Comparison of ENCODE assay signal across 23 cellular contexts in genomic region chr11:119979716-119980115, GRCh38.
"Had no signal": no experiment of that assay in that cellular context is flagged by ENCODE, and none has a peak within 500 bp of the region (broad histone marks: within the 10 kb centered on the region; RNA-seq: fewer than 3 reads in every experiment).

No MANE protein-coding gene starts in this region.

- H3K9me3 ChIP-seq: esophagus squamous epithelium, gastrocnemius medialis, heart right ventricle, left lung, lower lobe of right lung, mucosa of descending colon had no signal

- H3K36me3 Mint-ChIP-seq: mesothelial cell of epicardium had no signal

- H3K36me3 ChIP-seq: esophagus squamous epithelium, gastrocnemius medialis, heart right ventricle, left lung, lower lobe of right lung had no signal

- H3K9me3 Mint-ChIP-seq: endodermal cell, mesothelial cell of epicardium had no signal

- H3K27ac Mint-ChIP-seq: effector memory CD8-positive, alpha-beta T cell; endodermal cell; mesothelial cell of epicardium had no signal

- H3K4me3 ChIP-seq: coronary artery, esophagus squamous epithelium, gastrocnemius medialis, heart right ventricle, left lung, lower lobe of right lung, mucosa of descending colon had no signal

- H3K27ac ChIP-seq: coronary artery, epithelial cell of prostate, esophagus squamous epithelium, gastrocnemius medialis, heart right ventricle, left lung, lower lobe of right lung had no signal

- ATAC-seq: effector memory CD8-positive, alpha-beta T cell; esophagus mucosa; gastrocnemius medialis; heart right ventricle; left cardiac atrium; left lung; left ventricle myocardium superior; lower lobe of right lung; mucosa of descending colon had no signal

- DNase-seq: dermis blood vessel endothelial cell; effector CD8-positive, alpha-beta T cell; effector memory CD8-positive, alpha-beta T cell; endodermal cell; erythroblast; esophagus squamous epithelium; foreskin fibroblast; foreskin melanocyte; gastrocnemius medialis; glutamatergic neuron; head of caudate nucleus; heart right ventricle; hippocampal formation; left cardiac atrium; left lung; left ventricle myocardium superior; lower lobe of right lung; mesenchymal stem cell; mucosa of descending colon had no signal

- H3K27me3 ChIP-seq: gastrocnemius medialis had no signal

- H3K4me3 Mint-ChIP-seq: effector memory CD8-positive, alpha-beta T cell; endodermal cell; mesothelial cell of epicardium had no signal

- H3K4me1 ChIP-seq: left lung, lower lobe of right lung had no signal
